Comparison of ENCODE assay signal across 8 cellular contexts in the genomic region with DNA sequence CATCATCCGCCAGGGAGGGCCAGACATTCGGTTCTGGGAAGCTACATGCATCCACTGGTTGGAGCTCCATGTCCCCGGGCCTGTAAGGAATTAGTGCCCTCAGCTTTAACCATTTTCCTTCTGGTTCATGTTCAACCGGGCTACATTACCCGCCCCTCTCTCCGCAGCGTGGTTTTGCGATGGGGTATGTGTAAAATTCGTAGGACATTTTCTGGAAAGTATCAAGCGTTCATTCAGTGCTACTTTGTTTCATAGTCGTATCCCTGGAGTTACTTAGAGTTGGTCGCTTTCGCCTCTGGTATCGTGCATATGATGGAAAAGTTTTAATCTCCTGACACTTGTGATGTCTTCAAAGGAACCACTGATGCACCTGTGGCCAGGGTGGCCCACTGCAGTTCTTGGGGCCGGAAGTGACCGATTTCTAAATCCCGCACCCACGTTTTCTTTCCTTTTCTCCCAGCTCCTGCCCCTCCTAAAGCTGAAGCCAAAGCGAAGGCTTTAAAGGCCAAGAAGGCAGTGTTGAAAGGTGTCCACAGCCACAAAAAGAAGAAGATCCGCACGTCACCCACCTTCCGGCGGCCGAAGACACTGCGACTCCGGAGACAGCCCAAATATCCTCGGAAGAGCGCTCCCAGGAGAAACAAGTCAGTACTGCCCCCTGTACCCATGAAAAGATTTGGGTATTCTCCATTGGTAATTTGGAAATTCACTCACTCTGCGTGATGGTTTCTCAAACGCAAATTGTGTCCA.
DNase-seq lines count a peak whose midpoint lies in the region; ATAC-seq and TF ChIP-seq lines count a peak whose summit lies in the region.

No MANE protein-coding gene starts in this region.

- H3K27me3 ChIP-seq in iPS-18a (ENCODE audit: control insufficient read depth, insufficient read depth, low read length), result no peaks in the 10 kb centered on the region

- peaks cover 47% of the 10 kb centered on the region for H3K36me3 ChIP-seq in iPS-18a (ENCODE audit: control insufficient read depth, low read depth, low read length)

- peaks cover 37% of the 10 kb centered on the region for H3K4me1 ChIP-seq in iPS-18a (ENCODE audit: control insufficient read depth, low read depth, low read length)

- peak overlapping the region; percentile 99 for H3K4me3 Mint-ChIP-seq in stimulated activated effector memory CD8-positive, alpha-beta T cell treated with anti-CD3 and anti-CD28 coated beads, Interleukin-12 subunit alpha, Interleukin-12 subunit beta, amount 100 ng/mL, for 72 hours

- H3K4me3 ChIP-seq in AG04449 (ENCODE audit: low read depth, low read length), result peak overlapping the region; percentile 97
- H3K4me3 ChIP-seq in HFF-Myc (replicated peaks; ENCODE audit: low read depth, low read length), result peak overlapping the region; percentile 99
- peak overlapping the region; percentile 91 for H3K4me3 ChIP-seq in iPS-18a (ENCODE audit: low read length)

- H3K27ac ChIP-seq in iPS-18a (ENCODE audit: low read length), result peak overlapping the region; percentile 89

- TF ChIP-seq CTCF in AG04449 (IDR thresholded peaks at IDR 0.05; ENCODE audit: insufficient read depth, low read length, missing control alignments), result no peak
- TF ChIP-seq CTCF in HFF-Myc (IDR thresholded peaks at IDR 0.05; ENCODE audit: low read depth, low read length, missing control alignments), result no peak

- peaks cover 62% of the 10 kb centered on the region for H3K36me3 Mint-ChIP-seq in stimulated activated effector memory CD8-positive, alpha-beta T cell treated with anti-CD3 and anti-CD28 coated beads, Interleukin-12 subunit alpha, Interleukin-12 subunit beta, amount 100 ng/mL, for 72 hours

- CTCF ChIA-PET in AG04449 (lab: Yijun Ruan, JAX), result interaction anchor here (1.2 to 17.0 kb wide), 6 partner anchors 9 to 233 kb away, joined by 3 to 603 read pairs (median 7); partner anchors contain the start of genes PROCA1 and TRAF4

- H3K27ac Mint-ChIP-seq in stimulated activated effector memory CD8-positive, alpha-beta T cell treated with anti-CD3 and anti-CD28 coated beads, Interleukin-12 subunit alpha, Interleukin-12 subunit beta, amount 100 ng/mL, for 72 hours, result peak overlapping the region; percentile 100

- in situ Hi-C loops in ACHN (cut with HindIII; ENCODE audit: low pct_ligation_motif_present, low pct_unique_long_range_greater_than_20kb, low sequenced_read_pairs), result no loop called here

- no peaks in the 10 kb centered on the region for H3K9me3 ChIP-seq in iPS-18a (ENCODE audit: control insufficient read depth, low read depth, low read length)

- H3K9ac ChIP-seq in iPS-18a (ENCODE audit: low read length), result peak overlapping the region; percentile 94

- POLR2A ChIA-PET in AG04449 (lab: Yijun Ruan, JAX), result interaction anchor here (1.1 to 1.7 kb wide), 7 partner anchors 8 to 233 kb away, joined by 4 to 30 read pairs (median 9); partner anchors contain the start of genes NEK8, PHF12, PROCA1 and SDF2

- no peak for ATAC-seq in stimulated activated effector memory CD8-positive, alpha-beta T cell treated with anti-CD3 and anti-CD28 coated beads, Interleukin-12 subunit alpha, Interleukin-12 subunit beta, amount 100 ng/mL, for 72 hours
- ATAC-seq in HG02610 (IDR thresholded peaks at IDR 0.05; ENCODE audit: unreplicated experiment), result no peak
- no peak for ATAC-seq in GM19324 (IDR thresholded peaks at IDR 0.05; ENCODE audit: low FRiP score, unreplicated experiment)

- DNase-seq in AG04449 (ENCODE audit: low read depth, low spot score), result no peak
- DNase-seq in HFF-Myc (ENCODE audit: extremely low read depth, low read depth), result no peak
- DNase-seq in activated T-helper 9 cell treated with anti-CD3 and anti-CD28 coated beads, Interleukin-2, amount 50 U/mL, for 16 hours (ENCODE audit: low read depth), result peak; percentile 15
- peak in 1 of 2 donors; percentile 67 for DNase-seq in stimulated activated effector memory CD8-positive, alpha-beta T cell treated with anti-CD3 and anti-CD28 coated beads, Interleukin-12 subunit alpha, Interleukin-12 subunit beta, amount 100 ng/mL, for 72 hours (ENCODE audit: low spot score in 2 of 2)
- no peak for DNase-seq in ACHN

- H3K4me1 Mint-ChIP-seq in stimulated activated effector memory CD8-positive, alpha-beta T cell treated with anti-CD3 and anti-CD28 coated beads, Interleukin-12 subunit alpha, Interleukin-12 subunit beta, amount 100 ng/mL, for 72 hours, result peaks cover 59% of the 10 kb centered on the region

- H3K9me3 Mint-ChIP-seq in stimulated activated effector memory CD8-positive, alpha-beta T cell treated with anti-CD3 and anti-CD28 coated beads, Interleukin-12 subunit alpha, Interleukin-12 subunit beta, amount 100 ng/mL, for 72 hours, result no peaks in the 10 kb centered on the region
